ENCODE assay signal across 12 cellular contexts in the genomic region with DNA sequence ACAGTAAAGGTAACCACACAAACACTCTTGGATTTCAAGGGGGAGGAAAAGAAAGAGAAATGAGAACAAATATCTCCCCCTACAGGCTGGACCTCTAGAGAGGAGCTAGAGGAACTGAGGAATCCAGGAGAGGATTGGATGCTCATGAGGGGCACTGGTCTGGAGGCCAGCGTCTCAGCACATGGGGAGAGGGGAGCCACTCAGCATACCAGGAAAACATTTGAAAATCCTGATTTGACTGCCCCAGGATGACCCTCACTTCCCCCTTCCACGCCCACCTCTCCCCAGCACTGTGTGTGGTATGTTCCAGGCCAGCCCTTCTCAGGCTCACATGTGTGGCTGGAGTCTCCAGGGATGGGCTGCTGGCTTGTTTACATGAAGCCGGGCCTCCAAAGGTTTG.
A peak's percentile ranks its signal among the peaks of the same experiment; 100 is the strongest.
DNase-seq lines count a peak whose midpoint lies in the region; TF ChIP-seq lines count a peak whose summit lies in the region.
"Had no signal": no experiment of that assay in that cellular context is flagged by ENCODE, and none has a peak within 500 bp of the region (broad histone marks: within the 10 kb centered on the region; RNA-seq: fewer than 3 reads in every experiment).

No MANE protein-coding gene starts in this region.

- H3K4me3 ChIP-seq in BJ (ENCODE audit: low read depth, low read length) (no peak overlapping the region), adipocyte (ENCODE audit: low read length) (no peak overlapping the region), suprapubic skin (no peak overlapping the region)
- H3K4me3 ChIP-seq: thyroid gland had no signal

- TF ChIP-seq POLR2A in suprapubic skin (IDR thresholded peaks at IDR 0.05) = no peak

- H3K27me3 ChIP-seq in BJ (ENCODE audit: control insufficient read depth, insufficient read depth, low read length) (peaks cover 1% of the 10 kb centered on the region; the same call in 1 of the 2 replicates), adipocyte (replicated peaks; ENCODE audit: control insufficient read depth, insufficient read depth, low read length) (no peaks in the 10 kb centered on the region), suprapubic skin (no peaks in the 10 kb centered on the region)
- H3K27me3 ChIP-seq: thyroid gland had no signal

- no peak overlapping the region for H3K27ac ChIP-seq in suprapubic skin
- H3K27ac ChIP-seq: thyroid gland had no signal

- H3K4me1 ChIP-seq in adipocyte (ENCODE audit: control insufficient read depth, insufficient read depth, low read length) = no peaks in the 10 kb centered on the region
- H3K4me1 ChIP-seq in suprapubic skin = no peaks in the 10 kb centered on the region
- H3K4me1 ChIP-seq: thyroid gland had no signal

- TF ChIP-seq EP300 in suprapubic skin (IDR thresholded peaks at IDR 0.05) = no peak

- POLR2A ChIA-PET in BJ (lab: Charles Lee) = no interaction called here

- 83% methylated on average over 3 of the region's 3 CpGs for WGBS in suprapubic skin

- no peaks in the 10 kb centered on the region for H3K9me3 ChIP-seq in adipocyte (ENCODE audit: control insufficient read depth, low read length)
- no peaks in the 10 kb centered on the region for H3K9me3 ChIP-seq in suprapubic skin
- H3K9me3 ChIP-seq: thyroid gland had no signal

- H3K36me3 ChIP-seq in BJ (ENCODE audit: control insufficient read depth, insufficient read depth, low read length) (no peaks in the 10 kb centered on the region), adipocyte (ENCODE audit: control insufficient read depth, insufficient read depth, low read length, severe bottlenecking) (no peaks in the 10 kb centered on the region), suprapubic skin (no peaks in the 10 kb centered on the region)
- H3K36me3 ChIP-seq: thyroid gland had no signal

- TF ChIP-seq CTCF in BJ (IDR thresholded peaks at IDR 0.05; ENCODE audit: insufficient read depth, low read depth, low read length) = peak; percentile 23; the same call in 1 of the 2 replicates
- TF ChIP-seq CTCF in suprapubic skin (IDR thresholded peaks at IDR 0.05) = no peak

- DNase-seq in BJ (ENCODE audit: low read depth) = no peak
- DNase-seq in H4 (ENCODE audit: low spot score) = peak; percentile 19
- DNase-seq in adipocyte (ENCODE audit: low read depth) = peak; percentile 16
- peak; percentile 29 for DNase-seq in iPS-NIHi11 (ENCODE audit: low spot score)
- no peak for DNase-seq in suprapubic skin (ENCODE audit: low spot score in 2 of 2)
- DNase-seq in HUDEP-2 (lab: John Stamatoyannopoulos, UW; ENCODE audit: unreplicated experiment in 76 of 76) = no peak
- DNase-seq in activated T-cell treated with anti-CD3 and anti-CD28 coated beads, Interleukin-2, amount 50 U/mL, for 1 hour = no peak
- DNase-seq in activated CD4-positive, alpha-beta T cell treated with anti-CD3 and anti-CD28 coated beads for 48 hours = no peak
- DNase-seq: Calu3, NCI-H1417, occipital lobe, thyroid gland had no signal

- CTCF ChIA-PET in BJ (lab: Yijun Ruan, JAX) = interaction anchor here (1.2 kb wide), 1 partner anchor 13 kb away, joined by 3 read pairs; no protein-coding TSS in a partner anchor

- H3K9ac ChIP-seq in adipocyte (ENCODE audit: low read length) = no peak overlapping the region

Comparison
In these comparisons a context has a peak if more than half of its experiments do, and no peak if none do; other contexts are left out.
1. DNase-seq: peak in H4 (single experiment), adipocyte (single experiment) and iPS-NIHi11 (single experiment); none in BJ (single experiment), suprapubic skin (0 of 2), HUDEP-2 (0 of 76), activated T-cell treated with anti-CD3 and anti-CD28 coated beads, Interleukin-2, amount 50 U/mL, for 1 hour (single experiment) and activated CD4-positive, alpha-beta T cell treated with anti-CD3 and anti-CD28 coated beads for 48 hours (single experiment).